Comparison of ENCODE assay signal across 18 cellular contexts in the genomic region with DNA sequence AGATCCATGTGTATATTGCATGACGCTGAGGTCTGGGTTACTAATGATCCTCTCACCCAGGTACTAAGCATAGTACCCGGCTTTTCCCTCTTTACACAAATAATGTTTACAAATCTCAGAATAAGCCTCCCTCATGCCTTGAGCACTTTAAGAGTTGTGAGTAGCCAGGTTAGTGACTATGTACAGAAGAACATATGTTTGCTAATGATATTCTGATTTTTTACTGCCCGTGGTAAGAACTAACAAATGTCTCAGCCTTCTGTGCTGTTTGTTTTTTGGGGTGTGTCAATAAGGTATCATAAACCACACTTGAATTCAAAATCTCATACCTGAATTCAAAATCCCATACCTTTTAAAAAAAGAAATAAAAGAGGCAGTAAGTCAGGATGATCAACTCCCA. TPM values are rescaled to one million over a fixed set of nuclear protein-coding genes. Genes with fewer than 3 reads are reported as not detected.
DNase-seq lines count a peak whose midpoint lies in the region; ATAC-seq and TF ChIP-seq lines count a peak whose summit lies in the region.
"Had no signal": no experiment of that assay in that cellular context is flagged by ENCODE, and none has a peak within 500 bp of the region (broad histone marks: within the 10 kb centered on the region; RNA-seq: fewer than 3 reads in every experiment).

No MANE protein-coding gene starts in this region.

- no peak overlapping the region for H3T11ph ChIP-seq in H9 (ENCODE audit: low read length)

- H4K20me1 ChIP-seq in H9 (ENCODE audit: control insufficient read depth, insufficient read depth, insufficient read length), result no peaks in the 10 kb centered on the region
- H4K20me1 ChIP-seq: BLaER1 treated with 17β-estradiol and CSF1 and Interleukin-3, amounts not matched to agents 10 nM and 100 nM had no signal

- H2AK5ac ChIP-seq in H9 (ENCODE audit: insufficient read length, low read length) (no peak overlapping the region), neuronal stem cell (ENCODE audit: low read depth, low read length) (no peak overlapping the region)

- H2AFZ ChIP-seq in H9 (ENCODE audit: low read length) (no peak overlapping the region), neuronal stem cell (ENCODE audit: low read length) (no peak overlapping the region)

- H3K4me2 ChIP-seq in H9 (ENCODE audit: insufficient read depth, insufficient read length, low read length), result no peak overlapping the region
- no peak overlapping the region for H3K4me2 ChIP-seq in neuronal stem cell (ENCODE audit: insufficient read depth, low read length, poor library complexity, severe bottlenecking)
- H3K4me2 ChIP-seq: A549; BLaER1 treated with 17β-estradiol and CSF1 and Interleukin-3, amounts not matched to agents 10 nM and 100 nM had no signal

- no peak overlapping the region for H2BK15ac ChIP-seq in H9 (ENCODE audit: low read depth, low read length)
- no peak overlapping the region for H2BK15ac ChIP-seq in neuronal stem cell (ENCODE audit: low read length)

- no peak overlapping the region for H4K8ac ChIP-seq in H9 (replicated peaks; ENCODE audit: insufficient read length, low read depth, low read length)
- H4K8ac ChIP-seq in neuronal stem cell (ENCODE audit: low read depth, low read length), result no peak overlapping the region

- H3K9me3 ChIP-seq in H9 (ENCODE audit: control insufficient read depth, low read depth, low read length) (no peaks in the 10 kb centered on the region), T-helper 17 cell (ENCODE audit: control insufficient read depth, low read length, poor library complexity, severe bottlenecking) (no peaks in the 10 kb centered on the region), esophagus squamous epithelium (no peaks in the 10 kb centered on the region), neuronal stem cell (replicated peaks in 1 of 2; ENCODE audit: control insufficient read depth in 2 of 2, insufficient read depth in 1 of 2, low read depth in 1 of 2, low read length in 2 of 2) (no peaks in the 10 kb centered on the region)
- H3K9me3 ChIP-seq: A549 had no signal

- no peak overlapping the region for H4K91ac ChIP-seq in H9 (ENCODE audit: insufficient read length, low read depth, low read length)
- H4K91ac ChIP-seq in neuronal stem cell (ENCODE audit: low read depth, low read length, poor library complexity), result no peak overlapping the region

- no peak for ATAC-seq in T-helper 17 cell
- ATAC-seq: A549 had no signal

- TF ChIP-seq POLR2A in esophagus squamous epithelium (IDR thresholded peaks at IDR 0.05), result no peak

- DNase-seq in H9, result no peak
- DNase-seq in T-helper 17 cell, result no peak
- DNase-seq in esophagus squamous epithelium (lab: John Stamatoyannopoulos, UW), result no peak
- DNase-seq in nephron progenitor cell, result no peak
- no peak for DNase-seq in NCI-H774 (lab: John Stamatoyannopoulos, UW)
- DNase-seq in neuronal stem cell (ENCODE audit: low spot score), result no peak
- DNase-seq in DMS114 treated with DMSO at 0.1 percent for 48 hours (lab: John Stamatoyannopoulos, UW; ENCODE audit: unreplicated experiment), result no peak
- no peak for DNase-seq in NOMO-1 treated with dmso at 0.1 percent for 144 hours (lab: John Stamatoyannopoulos, UW; ENCODE audit: unreplicated experiment)
- DNase-seq: DMS 273 treated with DMSO at 0.1 percent for 48 hours, GF-D8, KBM-7, NCI-H1048, NCI-H1694, NCI-H2227 treated with DMSO at 0.1 percent for 48 hours, NCI-H524, SHP77 treated with DMSO at 0.1 percent for 48 hours had no signal

- no peak overlapping the region for H4K5ac ChIP-seq in H9 (ENCODE audit: insufficient read length, low read depth, low read length)

- H3K4me3 Mint-ChIP-seq in H9, result no peak overlapping the region
- no peak overlapping the region for H3K4me3 Mint-ChIP-seq in T-helper 17 cell
- H3K4me3 Mint-ChIP-seq in nephron progenitor cell, result no peak overlapping the region

- H3K18ac ChIP-seq in H9 (ENCODE audit: insufficient read length, low read depth, low read length) (no peak overlapping the region), neuronal stem cell (ENCODE audit: low read length) (no peak overlapping the region)

- H3K36me3 ChIP-seq in esophagus squamous epithelium (peaks cover 0 to 90% (median 18%) of the 10 kb centered on the region in 3 donors), neuronal stem cell (replicated peaks in 1 of 2; ENCODE audit: control insufficient read depth in 2 of 2, insufficient read depth in 2 of 2, low read length in 2 of 2) (peaks cover 23 to 53% of the 10 kb centered on the region in 2 donors)

- no peak overlapping the region for H3K4ac ChIP-seq in H9 (ENCODE audit: low read depth, low read length)
- no peak overlapping the region for H3K4ac ChIP-seq in neuronal stem cell (ENCODE audit: low read length)

- H3K4me3 ChIP-seq in esophagus squamous epithelium (no peak overlapping the region), neuronal stem cell (ENCODE audit: low read length in 2 of 2) (no peak overlapping the region)
- H3K4me3 ChIP-seq: A549; BLaER1 treated with 17β-estradiol and CSF1 and Interleukin-3, amounts not matched to agents 10 nM and 100 nM had no signal

- H3K14ac ChIP-seq in H9 (ENCODE audit: insufficient read depth, low read length), result no peak overlapping the region
- no peak overlapping the region for H3K14ac ChIP-seq in neuronal stem cell (ENCODE audit: low read length)

- no peak for TF ChIP-seq CTCF in H9 (conservative IDR thresholded peaks at IDR 0.05)
- no peak for TF ChIP-seq CTCF in esophagus squamous epithelium (IDR thresholded peaks at IDR 0.05)
- no peak for TF ChIP-seq CTCF in nephron progenitor cell (IDR thresholded peaks at IDR 0.05)

- H3K4me1 Mint-ChIP-seq in H9, result peaks cover 17 to 22% of the 10 kb centered on the region in 2 experiments
- H3K4me1 Mint-ChIP-seq in T-helper 17 cell, result peaks cover 2% of the 10 kb centered on the region
- H3K4me1 Mint-ChIP-seq in nephron progenitor cell, result no peaks in the 10 kb centered on the region

- no CpG with 5 or more reads among the region's 3 CpGs for WGBS in H9 (ENCODE audit: extremely low coverage, insufficient read length, low lambda C conversion rate)
- WGBS in esophagus squamous epithelium, 2 donors, result 58 to 61% methylated on average over 3 of the region's 3 CpGs
- WGBS in neuronal stem cell (ENCODE audit: extremely low coverage in 2 of 2, insufficient read length in 2 of 2, insufficient replicate concordance in 1 of 2), 2 donors, result no CpG with 5 or more reads among the region's 3 CpGs

- H3K9me3 Mint-ChIP-seq in H9, result no peaks in the 10 kb centered on the region; a peak in 1 of 5 replicates
- no peaks in the 10 kb centered on the region for H3K9me3 Mint-ChIP-seq in nephron progenitor cell

- no peaks in the 10 kb centered on the region for H3K79me2 ChIP-seq in H9 (ENCODE audit: insufficient read depth, low read length)

- H3K56ac ChIP-seq in H9 (ENCODE audit: insufficient read length, low read depth, low read length), result no peak overlapping the region

- H3K27ac ChIP-seq in H9 (ENCODE audit: insufficient read length, low read depth, low read length) (no peak overlapping the region), esophagus squamous epithelium (peak overlapping the region; percentile 80 to 91 (median 82)), neuronal stem cell (replicated peaks; ENCODE audit: low read length) (no peak overlapping the region)
- H3K27ac ChIP-seq: A549; BLaER1 treated with 17β-estradiol and CSF1 and Interleukin-3, amounts not matched to agents 10 nM and 100 nM had no signal

- no peaks in the 10 kb centered on the region; the same call in 1 of the 2 replicates for H3K27me3 Mint-ChIP-seq in H9 (ENCODE audit: low read depth)
- no peaks in the 10 kb centered on the region for H3K27me3 Mint-ChIP-seq in T-helper 17 cell
- peaks cover 4% of the 10 kb centered on the region for H3K27me3 Mint-ChIP-seq in nephron progenitor cell (ENCODE audit: low read depth, poor library complexity)

- H3K79me1 ChIP-seq in H9 (ENCODE audit: insufficient read depth, low read depth, low read length, poor library complexity, severe bottlenecking) (no peaks in the 10 kb centered on the region), neuronal stem cell (ENCODE audit: low read depth, low read length) (no peaks in the 10 kb centered on the region)

- no peaks in the 10 kb centered on the region for H3K4me1 ChIP-seq in H9 (ENCODE audit: insufficient read depth, low read length)
- H3K4me1 ChIP-seq in esophagus squamous epithelium, result peaks cover 0 to 20% (median 5%) of the 10 kb centered on the region in 3 donors
- no peaks in the 10 kb centered on the region for H3K4me1 ChIP-seq in neuronal stem cell (ENCODE audit: control insufficient read depth in 2 of 2, insufficient read depth in 1 of 2, low read depth in 1 of 2, low read length in 2 of 2)

- no peak overlapping the region for H2BK5ac ChIP-seq in H9 (ENCODE audit: insufficient read length, low read length)
- H2BK5ac ChIP-seq in neuronal stem cell (ENCODE audit: low read length), result no peak overlapping the region

- intact Hi-C loops in esophagus squamous epithelium (cut with DNase I), result no loop called here

- no peak overlapping the region for H3K23ac ChIP-seq in H9 (ENCODE audit: insufficient read length, low read depth, low read length)
- no peak overlapping the region for H3K23ac ChIP-seq in neuronal stem cell (ENCODE audit: low read depth, low read length, poor library complexity)

- H3K27ac Mint-ChIP-seq in H9 (peak overlapping the region in 2 of 3 experiments; percentile 85 to 93; a peak in 3 of 7 replicates), T-helper 17 cell (peak overlapping the region; percentile 41), nephron progenitor cell (peak overlapping the region; percentile 29)

- H3K9ac ChIP-seq in H9 (ENCODE audit: extremely low read depth, insufficient read length, low read length) (no peak overlapping the region), neuronal stem cell (ENCODE audit: low read depth, low read length, poor library complexity) (no peak overlapping the region)
- H3K9ac ChIP-seq: BLaER1 treated with 17β-estradiol and CSF1 and Interleukin-3, amounts not matched to agents 10 nM and 100 nM had no signal

- no peaks in the 10 kb centered on the region for H3K27me3 ChIP-seq in H9 (ENCODE audit: insufficient read depth, low read length)
- H3K27me3 ChIP-seq in esophagus squamous epithelium, result no peaks in the 10 kb centered on the region
- no peaks in the 10 kb centered on the region for H3K27me3 ChIP-seq in neuronal stem cell (ENCODE audit: control insufficient read depth in 3 of 3, insufficient read depth in 3 of 3, low read depth in 1 of 3, low read length in 3 of 3)
- H3K27me3 ChIP-seq: BLaER1 treated with 17β-estradiol and CSF1 and Interleukin-3, amounts not matched to agents 10 nM and 100 nM had no signal

- no peak overlapping the region for H2BK12ac ChIP-seq in H9 (ENCODE audit: insufficient read length, low read depth, low read length)
- H2BK12ac ChIP-seq in neuronal stem cell (ENCODE audit: low read length), result no peak overlapping the region

- H2BK120ac ChIP-seq in H9 (ENCODE audit: low read depth, low read length, poor library complexity, severe bottlenecking), result no peak overlapping the region
- H2BK120ac ChIP-seq in neuronal stem cell (ENCODE audit: low read depth, low read length), result no peak overlapping the region

- H3K23me2 ChIP-seq in H9 (ENCODE audit: insufficient read length, low read depth, low read length, poor library complexity, severe bottlenecking), result no peaks in the 10 kb centered on the region

- H3K36me3 Mint-ChIP-seq in H9 (ENCODE audit: insufficient read depth in 1 of 3, low read depth in 3 of 3) (peaks cover 9 to 25% (median 18%) of the 10 kb centered on the region in 3 experiments), T-helper 17 cell (ENCODE audit: low read depth) (peaks cover 9% of the 10 kb centered on the region), nephron progenitor cell (ENCODE audit: low read depth) (peaks cover 53% of the 10 kb centered on the region)

- no peak overlapping the region for H2BK20ac ChIP-seq in H9 (ENCODE audit: low read depth, low read length, poor library complexity, severe bottlenecking)

RNA-seq across cellular contexts. Expression of a gene that starts 59.5 kb away (rescaled TPM):
- total RNA-seq in H9 (2021), result 32.5 and 37.6 TPM in 2 replicates
- total RNA-seq in T-helper 17 cell, result 10 to 100 TPM; 17.5 to 17.6 TPM
- 10 to 100 TPM; 34.3 to 50.2 (median 40.4) TPM for total RNA-seq in esophagus squamous epithelium
- polyA plus RNA-seq in neuronal stem cell (2013, experiment 1 of 2), result 15.6 TPM
- 15.6 TPM for polyA plus RNA-seq in neuronal stem cell (2013, experiment 2 of 2)

Comparison
In these comparisons a context has a peak if more than half of its experiments do, and no peak if none do; other contexts are left out.
1. H3K27ac ChIP-seq: peak in esophagus squamous epithelium (4 of 4); none in H9 (single experiment) and neuronal stem cell (single experiment).
2. H3K27ac Mint-ChIP-seq: peak in every context shown above with its lines; median percentile 89 in H9; 41 in T-helper 17 cell; 29 in nephron progenitor cell.